7 cellular contexts compared by ENCODE assay signal in genomic region chr14:22887260-22887989, GRCh38. TPM values are rescaled to one million over a fixed set of nuclear protein-coding genes. Genes with fewer than 3 reads are reported as not detected.
DNase-seq lines count a peak whose midpoint lies in the region; ATAC-seq, FAIRE-seq and TF ChIP-seq lines count a peak whose summit lies in the region.
"Had no signal": no experiment of that assay in that cellular context is flagged by ENCODE, and none has a peak within 500 bp of the region (broad histone marks: within the 10 kb centered on the region; RNA-seq: fewer than 3 reads in every experiment).

No MANE protein-coding gene starts in this region.

- WGBS in small intestine, 3 donors, result 18 to 23% (median 20%) methylated on average over 11 of the region's 11 CpGs

- peaks cover 5% of the 10 kb centered on the region for H3K36me3 Mint-ChIP-seq in T-helper 17 cell (ENCODE audit: low read depth)

- DNase-seq in NCI-H345 (lab: John Stamatoyannopoulos, UW) (peak; percentile 24), NCI-H345 treated with DMSO at 0.1 percent for 48 hours (lab: John Stamatoyannopoulos, UW; ENCODE audit: unreplicated experiment) (no peak), T-helper 17 cell (peak in 2 of 3 donors; percentile 10 to 41), fibroblast of villous mesenchyme (ENCODE audit: low read depth) (peak; percentile 86), small intestine (peak; percentile 90)

- TF ChIP-seq CTCF in fibroblast of villous mesenchyme (IDR thresholded peaks at IDR 0.05; ENCODE audit: insufficient read depth, low read depth, low read length), result no peak

- H3K27ac Mint-ChIP-seq in T-helper 17 cell, result peak overlapping the region; percentile 91

- FAIRE-seq in small intestine (lab: Jason Lieb, UNC), result no peak
- FAIRE-seq: A204.1 had no signal

- H3K27ac ChIP-seq in HUES6 (ENCODE audit: low read depth, low read length) (peak overlapping the region; percentile 76; the same call in 1 of the 2 replicates), small intestine (ENCODE audit: low read depth in 1 of 2, low read length in 1 of 2) (peak overlapping the region; percentile 57 to 76)

- ATAC-seq in T-helper 17 cell, result peak; percentile 59

- H3K4me1 ChIP-seq in HUES6 (ENCODE audit: control insufficient read depth, insufficient read depth, low read length), result peaks cover 26% of the 10 kb centered on the region
- peaks cover 4 to 6% of the 10 kb centered on the region in 2 donors for H3K4me1 ChIP-seq in small intestine (ENCODE audit: control insufficient read depth in 2 of 2, insufficient read depth in 1 of 2, low read depth in 1 of 2, low read length in 1 of 2)

- H3K9ac ChIP-seq in HUES6 (ENCODE audit: low read length), result peak overlapping the region; percentile 71

- no peaks in the 10 kb centered on the region for H3K27me3 Mint-ChIP-seq in T-helper 17 cell

- H3K4me3 ChIP-seq in HUES6 (ENCODE audit: low read depth, low read length) (peak overlapping the region; percentile 71), fibroblast of villous mesenchyme (ENCODE audit: low read depth, low read length) (peak overlapping the region; percentile 76), small intestine (ENCODE audit: low read depth in 1 of 2, low read length in 2 of 2) (peak overlapping the region; percentile 43 to 47)

- H3K9me3 ChIP-seq in HUES6 (ENCODE audit: control insufficient read depth, insufficient read depth, low read depth, low read length) (no peaks in the 10 kb centered on the region), T-helper 17 cell (ENCODE audit: control insufficient read depth, low read length, poor library complexity, severe bottlenecking) (no peaks in the 10 kb centered on the region), small intestine (ENCODE audit: control insufficient read depth, low read depth) (no peaks in the 10 kb centered on the region)

- H3K36me3 ChIP-seq in HUES6 (ENCODE audit: control insufficient read depth, insufficient read depth, low read length) (no peaks in the 10 kb centered on the region), small intestine (ENCODE audit: control insufficient read depth in 2 of 2, insufficient read depth in 2 of 2, low read length in 2 of 2) (no peaks in the 10 kb centered on the region)

- H3K4me3 Mint-ChIP-seq in T-helper 17 cell, result peak overlapping the region; percentile 93

- H3K4me1 Mint-ChIP-seq in T-helper 17 cell, result peaks cover 50% of the 10 kb centered on the region

- peaks cover 25% of the 10 kb centered on the region for H3K27me3 ChIP-seq in HUES6 (ENCODE audit: control insufficient read depth, insufficient read depth, low read length)
- no peaks in the 10 kb centered on the region for H3K27me3 ChIP-seq in small intestine (ENCODE audit: control insufficient read depth in 2 of 2, insufficient read depth in 2 of 2, low read length in 2 of 2)

RNA-seq across cellular contexts. Expression of gene REM2, which starts 4.4 kb away (rescaled TPM):
- total RNA-seq in T-helper 17 cell, result 1 to 10 TPM; 7.2 to 8.7 TPM
- under 0.01 and 0.43 TPM in 2 replicates for total RNA-seq in fibroblast of villous mesenchyme
- polyA plus RNA-seq in small intestine, result 1 to 10 TPM in 1 of 3 donors, under 1 TPM in 2; 0.45 to 1.1 (median 0.90) TPM

RNA-seq across cellular contexts. Expression of gene LRP10, which starts 15.9 kb away (rescaled TPM):
- total RNA-seq in T-helper 17 cell (10 to 100 TPM; 76.9 to 84.5 TPM), fibroblast of villous mesenchyme (104 and 108 TPM in 2 replicates)
- 10 to 100 TPM; 19.7 to 87.3 (median 28.4) TPM for polyA plus RNA-seq in small intestine

RNA-seq across cellular contexts. Expression of gene RBM23, which starts 31.5 kb away (rescaled TPM):
- 10 to 100 TPM; 77.3 to 88.9 TPM for total RNA-seq in T-helper 17 cell
- 60.9 and 68.6 TPM in 2 replicates for total RNA-seq in fibroblast of villous mesenchyme
- 10 to 100 TPM; 35.8 to 41.4 (median 36.7) TPM for polyA plus RNA-seq in small intestine

RNA-seq across cellular contexts. Expression of gene PRMT5, which starts 41.8 kb away (rescaled TPM):
- total RNA-seq in T-helper 17 cell (10 to 100 TPM; 22.8 to 33.9 TPM), fibroblast of villous mesenchyme (56.7 and 82.5 TPM in 2 replicates)
- 10 to 100 TPM; 13.4 to 57.7 (median 15.1) TPM for polyA plus RNA-seq in small intestine

RNA-seq across cellular contexts. Expression of gene MMP14, which starts 51.0 kb away (rescaled TPM):
- 1 to 10 TPM in 1 of 2 donors, under 1 TPM in 1; 0.85 to 1.0 TPM for total RNA-seq in T-helper 17 cell
- 188 and 327 TPM in 2 replicates for total RNA-seq in fibroblast of villous mesenchyme
- polyA plus RNA-seq in small intestine, result 100 to 1,000 TPM in 1 of 3 donors, 10 to 100 TPM in 1, 1 to 10 TPM in 1; 6.9 to 105 (median 16.8) TPM
